In genomic region chr10:70540089-70540788, GRCh38 we compare ENCODE assay signal across 8 cellular contexts.
A peak's percentile ranks its signal among the peaks of the same experiment; 100 is the strongest.
DNase-seq lines count a peak whose midpoint lies in the region; ATAC-seq and TF ChIP-seq lines count a peak whose summit lies in the region.

No MANE protein-coding gene starts in this region.

- no peaks in the 10 kb centered on the region for H3K27me3 ChIP-seq in cardiac muscle cell

- ATAC-seq in HG02981 (IDR thresholded peaks at IDR 0.05; ENCODE audit: unreplicated experiment) (no peak), HG02840 (IDR thresholded peaks at IDR 0.05; ENCODE audit: low FRiP score, unreplicated experiment) (no peak)

- H3K4me3 ChIP-seq in cardiac muscle cell = no peak overlapping the region

- no peak overlapping the region for H3K27ac ChIP-seq in cardiac muscle cell

- peak; percentile 79 for TF ChIP-seq CTCF in cardiac muscle cell (IDR thresholded peaks at IDR 0.05; ENCODE audit: low read depth, low read length)

- peak; percentile 15 for DNase-seq in activated gamma-delta T cell treated with Interleukin-2 at 50 U/mL for 16 hours
- DNase-seq in activated gamma-delta T cell (lab: John Stamatoyannopoulos, UW) = no peak
- DNase-seq in activated CD4-positive, alpha-beta T cell treated with anti-CD3 and anti-CD28 coated beads, Interleukin-2, amount 50 U/mL, for 4 hours = peak; percentile 7 to 15
- DNase-seq in cardiac muscle cell (ENCODE audit: low read depth in 1 of 2, low spot score in 1 of 2) = peak; percentile 25 to 46
- DNase-seq in stimulated activated CD8-positive, alpha-beta memory T cell treated with anti-CD3 and anti-CD28 coated beads, Interleukin-4, amount 100 ng/mL, for 48 hours = peak; percentile 57
- no peak for DNase-seq in NCI-H2029 treated with DMSO at 0.1 percent for 48 hours (lab: John Stamatoyannopoulos, UW)

- H3K36me3 ChIP-seq in cardiac muscle cell = no peaks in the 10 kb centered on the region

- H3K4me1 ChIP-seq in cardiac muscle cell (ENCODE audit: low read depth) = peaks cover 6% of the 10 kb centered on the region

- no peaks in the 10 kb centered on the region for H3K9me3 ChIP-seq in cardiac muscle cell (ENCODE audit: low read depth)

Comparison
In these comparisons a context has a peak if more than half of its experiments do, and no peak if none do; other contexts are left out.
1. DNase-seq: peak in activated gamma-delta T cell treated with Interleukin-2 at 50 U/mL for 16 hours (single experiment), activated CD4-positive, alpha-beta T cell treated with anti-CD3 and anti-CD28 coated beads, Interleukin-2, amount 50 U/mL, for 4 hours (2 of 2), cardiac muscle cell (2 of 2) and stimulated activated CD8-positive, alpha-beta memory T cell treated with anti-CD3 and anti-CD28 coated beads, Interleukin-4, amount 100 ng/mL, for 48 hours (single experiment); none in activated gamma-delta T cell (single experiment) and NCI-H2029 treated with DMSO at 0.1 percent for 48 hours (single experiment).